18 cellular contexts compared by ENCODE assay signal in the genomic region with DNA sequence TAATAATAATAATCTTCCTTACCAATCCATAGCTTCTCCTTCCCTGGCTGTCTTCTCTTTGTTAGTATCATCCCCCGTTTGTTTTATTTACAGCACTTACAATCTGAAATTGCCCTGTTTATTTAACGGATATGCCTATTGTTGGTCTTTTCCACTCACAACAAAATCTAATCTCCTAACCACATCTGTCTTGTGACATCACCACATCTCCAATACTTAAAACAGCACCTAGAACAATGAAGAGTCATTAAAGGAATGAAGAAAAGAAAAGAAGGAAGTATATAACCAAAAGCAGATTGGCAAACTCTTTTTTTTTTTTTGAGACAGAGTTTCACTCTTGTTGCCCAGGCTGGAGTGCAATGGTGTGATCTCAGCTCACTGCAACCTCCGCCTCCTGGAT.
"Had no signal": no experiment of that assay in that cellular context is flagged by ENCODE, and none has a peak within 500 bp of the region (broad histone marks: within the 10 kb centered on the region; RNA-seq: fewer than 3 reads in every experiment).

No MANE protein-coding gene starts in this region.

- H3K27me3 Mint-ChIP-seq: dendritic cell treated with granulocyte-macrophage colony-stimulating factor and Interleukin-4, amounts not matched to agents 40 ng/mL and 50 ng/mL, for 4 days; stimulated activated naive CD8-positive, alpha-beta T cell treated with anti-CD3 and anti-CD28 coated beads, Interleukin-15, amount 100 ng/mL, for 72 hours had no signal

- H3K27ac Mint-ChIP-seq: activated naive CD4-positive, alpha-beta T cell treated with anti-CD3 and anti-CD28 coated beads, Interleukin-2, amount 10 ng/mL, durations not matched to agents 7 days and 5 days; activated T-helper 2 cell treated with anti-CD3 and anti-CD28 coated beads, Interferon-gamma antibody, Interleukin-2, Interleukin-4, amounts not matched to agents 10 μg/mL and 5 μg/mL and 100 μg/mL, durations not matched to agents 14 hours and 24 hours and 36 hours; dendritic cell treated with granulocyte-macrophage colony-stimulating factor and Interleukin-4, amounts not matched to agents 40 ng/mL and 50 ng/mL, for 4 days; memory B cell; natural killer cell treated with Interleukin-12 subunit alpha and Interleukin-12 subunit beta and Interleukin-15 and Interleukin-18, amount 100 ng/mL, for 72 hours; stimulated activated naive CD8-positive, alpha-beta T cell treated with anti-CD3 and anti-CD28 coated beads, Interleukin-15, amount 100 ng/mL, for 72 hours had no signal

- H3K36me3 Mint-ChIP-seq: activated naive CD4-positive, alpha-beta T cell treated with anti-CD3 and anti-CD28 coated beads, Interleukin-2, amount 10 ng/mL, durations not matched to agents 7 days and 5 days; memory B cell; natural killer cell treated with Interleukin-12 subunit alpha and Interleukin-12 subunit beta and Interleukin-15 and Interleukin-18, amount 100 ng/mL, for 72 hours had no signal

- ATAC-seq: activated CD4-positive, CD25-positive, alpha-beta regulatory T cell treated with anti-CD3 and anti-CD28 coated beads, Interleukin-2, amount 50 U/mL, for 24 hours; gastrocnemius medialis; left lung; natural killer cell treated with Interleukin-12 subunit alpha and Interleukin-12 subunit beta and Interleukin-15 and Interleukin-18, amount 100 ng/mL, for 72 hours; stimulated activated naive CD8-positive, alpha-beta T cell treated with anti-CD3 and anti-CD28 coated beads, Interleukin-15, amount 100 ng/mL, for 72 hours had no signal

- H3K4me3 ChIP-seq: esophagus muscularis mucosa, gastrocnemius medialis, left lung, right atrium auricular region, skin epidermis, testis had no signal

- H3K9me3 ChIP-seq: esophagus muscularis mucosa, gastrocnemius medialis, left lung, right atrium auricular region, testis had no signal

- H3K4me1 ChIP-seq: esophagus muscularis mucosa, gastrocnemius medialis, left lung, right atrium auricular region had no signal

- H3K9me3 Mint-ChIP-seq: activated naive CD4-positive, alpha-beta T cell treated with anti-CD3 and anti-CD28 coated beads, Interleukin-2, amount 10 ng/mL, durations not matched to agents 7 days and 5 days; activated T-helper 2 cell treated with anti-CD3 and anti-CD28 coated beads, Interferon-gamma antibody, Interleukin-2, Interleukin-4, amounts not matched to agents 10 μg/mL and 5 μg/mL and 100 μg/mL, durations not matched to agents 14 hours and 24 hours and 36 hours; dendritic cell treated with granulocyte-macrophage colony-stimulating factor and Interleukin-4, amounts not matched to agents 40 ng/mL and 50 ng/mL, for 4 days; memory B cell; natural killer cell treated with Interleukin-12 subunit alpha and Interleukin-12 subunit beta and Interleukin-15 and Interleukin-18, amount 100 ng/mL, for 72 hours; stimulated activated naive CD8-positive, alpha-beta T cell treated with anti-CD3 and anti-CD28 coated beads, Interleukin-15, amount 100 ng/mL, for 72 hours had no signal

- DNase-seq: activated naive CD4-positive, alpha-beta T cell treated with anti-CD3 and anti-CD28 coated beads, Interleukin-2, amount 10 ng/mL, durations not matched to agents 7 days and 5 days; amygdala; brain microvascular endothelial cell; cerebellar nuclear complex; gastrocnemius medialis; left lung; nucleus accumbens; stimulated activated CD4-positive, alpha-beta T cell treated with anti-CD3 and anti-CD28 coated beads, Interleukin-4, amount 100 ng/mL, for 4 hours; stimulated activated naive CD8-positive, alpha-beta T cell treated with anti-CD3 and anti-CD28 coated beads, Interleukin-15, amount 100 ng/mL, for 72 hours; testis had no signal

- H3K27me3 ChIP-seq: brain microvascular endothelial cell, esophagus muscularis mucosa, gastrocnemius medialis, left lung, right atrium auricular region, testis had no signal

- H3K4me3 Mint-ChIP-seq: activated naive CD4-positive, alpha-beta T cell treated with anti-CD3 and anti-CD28 coated beads, Interleukin-2, amount 10 ng/mL, durations not matched to agents 7 days and 5 days; dendritic cell treated with granulocyte-macrophage colony-stimulating factor and Interleukin-4, amounts not matched to agents 40 ng/mL and 50 ng/mL, for 4 days; memory B cell; natural killer cell treated with Interleukin-12 subunit alpha and Interleukin-12 subunit beta and Interleukin-15 and Interleukin-18, amount 100 ng/mL, for 72 hours; stimulated activated naive CD8-positive, alpha-beta T cell treated with anti-CD3 and anti-CD28 coated beads, Interleukin-15, amount 100 ng/mL, for 72 hours had no signal

- H3K27ac ChIP-seq: brain microvascular endothelial cell, esophagus muscularis mucosa, gastrocnemius medialis, left lung, right atrium auricular region, skin epidermis, testis had no signal

- H3K36me3 ChIP-seq: brain microvascular endothelial cell, esophagus muscularis mucosa, gastrocnemius medialis, left lung, right atrium auricular region had no signal

- H3K4me1 Mint-ChIP-seq: memory B cell; stimulated activated naive CD8-positive, alpha-beta T cell treated with anti-CD3 and anti-CD28 coated beads, Interleukin-15, amount 100 ng/mL, for 72 hours had no signal
